Comparison of ENCODE assay signal across 27 cellular contexts in the genomic region with DNA sequence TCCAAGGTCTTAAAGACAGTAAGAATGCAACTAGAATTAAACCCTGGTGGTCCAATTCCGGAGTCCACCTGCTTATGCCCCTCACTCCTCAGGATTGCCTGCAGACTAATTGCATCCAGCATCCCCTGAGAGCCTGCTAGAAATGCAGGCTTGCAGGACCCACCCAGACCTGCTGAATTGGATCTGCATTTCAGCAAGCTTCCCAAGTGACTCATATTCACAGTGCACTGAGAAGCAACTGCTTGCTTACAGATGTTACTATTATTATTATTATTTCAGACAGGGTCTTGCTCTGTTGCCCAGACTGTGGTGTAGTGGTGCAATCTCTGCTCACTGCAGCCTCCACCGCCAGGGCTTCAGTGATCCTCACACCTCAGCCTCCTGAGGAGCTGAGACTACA.
"Had no signal": no experiment of that assay in that cellular context is flagged by ENCODE, and none has a peak within 500 bp of the region (broad histone marks: within the 10 kb centered on the region; RNA-seq: fewer than 3 reads in every experiment).

No MANE protein-coding gene starts in this region.

- H3K27ac Mint-ChIP-seq: activated CD8-positive, alpha-beta T cell treated with anti-CD3 and anti-CD28 coated beads, Interleukin-2, amount 10 ng/mL, durations not matched to agents 7 days and 5 days; activated naive CD4-positive, alpha-beta T cell treated with anti-CD3 and anti-CD28 coated beads, Interleukin-2, amount 50 U/mL, for 24 hours; activated T-helper 1 cell treated with anti-CD3 and anti-CD28 coated beads, Interleukin-12 subunit alpha, Interleukin-12 subunit beta, Interleukin-2, Interleukin-4 antibody, amounts not matched to agents 30 ng/mL and 10 ng/mL and 1 ng/mL, durations not matched to agents 14 hours and 24 hours and 36 hours; dendritic cell treated with granulocyte-macrophage colony-stimulating factor and Interleukin-4, amounts not matched to agents 40 ng/mL and 50 ng/mL, for 4 days; mesothelial cell of epicardium; naive thymus-derived CD8-positive, alpha-beta T cell; neural progenitor cell had no signal

- H3K36me3 Mint-ChIP-seq: activated naive CD4-positive, alpha-beta T cell treated with anti-CD3 and anti-CD28 coated beads, Interleukin-2, amount 50 U/mL, for 24 hours; mesothelial cell of epicardium; naive thymus-derived CD8-positive, alpha-beta T cell; neural progenitor cell had no signal

- H3K4me1 ChIP-seq: heart right ventricle, neural progenitor cell, upper lobe of right lung had no signal

- H3K27me3 ChIP-seq: body of pancreas, upper lobe of right lung had no signal

- H3K27ac ChIP-seq: body of pancreas, heart right ventricle, neural progenitor cell, upper lobe of right lung, WERI-Rb-1 had no signal

- H3K9ac ChIP-seq: neural progenitor cell had no signal

- H3K4me2 ChIP-seq: neural progenitor cell, smooth muscle cell had no signal

- H2AFZ ChIP-seq: neural progenitor cell had no signal

- H3K9me3 ChIP-seq: body of pancreas, heart right ventricle, upper lobe of right lung had no signal

- H3K4me1 Mint-ChIP-seq: activated naive CD4-positive, alpha-beta T cell treated with anti-CD3 and anti-CD28 coated beads, Interleukin-2, amount 50 U/mL, for 24 hours had no signal

- H3K9me3 Mint-ChIP-seq: activated naive CD4-positive, alpha-beta T cell treated with anti-CD3 and anti-CD28 coated beads, Interleukin-2, amount 50 U/mL, for 24 hours; activated T-helper 1 cell treated with anti-CD3 and anti-CD28 coated beads, Interleukin-12 subunit alpha, Interleukin-12 subunit beta, Interleukin-2, Interleukin-4 antibody, amounts not matched to agents 30 ng/mL and 10 ng/mL and 1 ng/mL, durations not matched to agents 14 hours and 24 hours and 36 hours; mesothelial cell of epicardium; naive thymus-derived CD8-positive, alpha-beta T cell; neural progenitor cell had no signal

- DNase-seq: activated CD4-positive, alpha-beta T cell treated with anti-CD3 and anti-CD28 coated beads, Interleukin-2, amount 50 U/mL, for 1 hour; activated CD4-positive, CD25-positive, alpha-beta regulatory T cell treated with anti-CD3 and anti-CD28 coated beads, Interleukin-2, amount 50 U/mL, for 72 hours; activated CD8-positive, alpha-beta T cell treated with anti-CD3 and anti-CD28 coated beads, Interleukin-2, amount 10 ng/mL, durations not matched to agents 7 days and 5 days; activated gamma-delta T cell treated with Interleukin-2 at 50 U/mL for 16 hours; anterior cingulate cortex; body of pancreas; effector CD4-positive, alpha-beta T cell; erythroblast; heart right ventricle; kidney; naive thymus-derived CD8-positive, alpha-beta T cell; posterior cingulate gyrus; stimulated activated CD4-positive, alpha-beta T cell treated with anti-CD3 and anti-CD28 coated beads, Interleukin-2, amount 100 ng/mL, for 48 hours; stimulated activated CD8-positive, alpha-beta memory T cell treated with anti-CD3 and anti-CD28 coated beads, Interleukin-4, amount 100 ng/mL, for 48 hours; stimulated activated naive CD4-positive, alpha-beta T cell treated with Interleukin-2 at 50 U/mL for 16 hours; T-helper 1 cell; upper lobe of right lung; WERI-Rb-1 had no signal

- H3K4me3 ChIP-seq: body of pancreas, heart right ventricle, lung, neural progenitor cell, smooth muscle cell, upper lobe of right lung had no signal

- H3K4me3 Mint-ChIP-seq: activated CD8-positive, alpha-beta T cell treated with anti-CD3 and anti-CD28 coated beads, Interleukin-2, amount 10 ng/mL, durations not matched to agents 7 days and 5 days; activated naive CD4-positive, alpha-beta T cell treated with anti-CD3 and anti-CD28 coated beads, Interleukin-2, amount 50 U/mL, for 24 hours; activated T-helper 1 cell treated with anti-CD3 and anti-CD28 coated beads, Interleukin-12 subunit alpha, Interleukin-12 subunit beta, Interleukin-2, Interleukin-4 antibody, amounts not matched to agents 30 ng/mL and 10 ng/mL and 1 ng/mL, durations not matched to agents 14 hours and 24 hours and 36 hours; dendritic cell treated with granulocyte-macrophage colony-stimulating factor and Interleukin-4, amounts not matched to agents 40 ng/mL and 50 ng/mL, for 4 days; mesothelial cell of epicardium; naive thymus-derived CD8-positive, alpha-beta T cell; neural progenitor cell had no signal

- H3K36me3 ChIP-seq: heart right ventricle, neural progenitor cell, upper lobe of right lung, WERI-Rb-1 had no signal

- ATAC-seq: activated CD8-positive, alpha-beta T cell treated with anti-CD3 and anti-CD28 coated beads, Interleukin-2, amount 10 ng/mL, durations not matched to agents 7 days and 5 days; body of pancreas; heart right ventricle; left lobe of liver; naive thymus-derived CD8-positive, alpha-beta T cell; sciatic nerve; upper lobe of right lung had no signal
